In genomic region chr18:26710460-26711096, GRCh38 we compare ENCODE assay signal across 8 cellular contexts.
DNase-seq lines count a peak whose midpoint lies in the region; ATAC-seq, FAIRE-seq and TF ChIP-seq lines count a peak whose summit lies in the region.

No MANE protein-coding gene starts in this region.

- intact Hi-C loops in GM12878 (cut with micrococcal nuclease; ENCODE audit: unreplicated experiment), result loop anchor here (1.0 kb wide), 1 partner anchor 41 kb away; no protein-coding TSS in a partner anchor
- intact Hi-C loops in cardiac septum (cut with DNase I), result no loop called here

- CTCF ChIA-PET in GM12878 (lab: Yijun Ruan, JAX), result interaction anchor here (1.0 to 1.6 kb wide), 5 partner anchors 10 to 305 kb away, joined by 3 to 5 read pairs (median 4); no protein-coding TSS in a partner anchor

- H3K27ac ChIP-seq in GM12878 (ENCODE audit: control insufficient read depth, insufficient read depth), result peak overlapping the region; percentile 40; the same call in 1 of the 2 replicates
- no peak overlapping the region for H3K27ac ChIP-seq in upper lobe of left lung

- H3K36me3 ChIP-seq in GM12878 (ENCODE audit: control insufficient read depth in 2 of 2, insufficient read depth in 2 of 2, low read length in 1 of 2), result no peaks in the 10 kb centered on the region
- H3K36me3 ChIP-seq in upper lobe of left lung, result no peaks in the 10 kb centered on the region

- H3K9ac ChIP-seq in GM12878 (ENCODE audit: control insufficient read depth, insufficient read depth, low read length), result no peak overlapping the region

- TF ChIP-seq CTCF in GM12878 (IDR thresholded peaks at IDR 0.05 in 2 of 3, conservative IDR thresholded peaks at IDR 0.05 in 1 of 3; ENCODE audit: control insufficient read depth in 2 of 3, extremely low read depth in 1 of 3, insufficient read depth in 1 of 3, low read depth in 3 of 3, low read length in 3 of 3), result no peak
- no peak for TF ChIP-seq CTCF in upper lobe of left lung (IDR thresholded peaks at IDR 0.05)

- TF ChIP-seq EP300 in GM12878 (IDR thresholded peaks at IDR 0.05; ENCODE audit: borderline replicate concordance in 1 of 2, control insufficient read depth in 1 of 2, low read depth in 2 of 2, low read length in 2 of 2) (peak; percentile 90 to 98), upper lobe of left lung (IDR thresholded peaks at IDR 0.05) (no peak)

- H3K4me1 ChIP-seq in GM12878 (ENCODE audit: control insufficient read depth, insufficient read depth, low read length) (peaks cover 4% of the 10 kb centered on the region; the same call in 1 of the 2 replicates), upper lobe of left lung (peaks cover 0 to 7% (median 0%) of the 10 kb centered on the region in 4 donors)

- H2AFZ ChIP-seq in GM12878 (ENCODE audit: control insufficient read depth, low read depth, low read length), result peak overlapping the region; percentile 15; the same call in 1 of the 2 replicates

- peak overlapping the region; percentile 5 for H3K4me2 ChIP-seq in GM12878 (ENCODE audit: control insufficient read depth, insufficient read depth)

- DNase-seq in GM18507 (ENCODE audit: extremely low spot score, insufficient read length, low read depth) (peak; percentile 11), GM12878 (ENCODE audit: low read depth, low spot score) (peak; percentile 73), NCI-H2227 treated with DMSO at 0.1 percent for 48 hours (lab: John Stamatoyannopoulos, UW) (no peak), upper lobe of left lung (no peak), cardiac septum (ENCODE audit: low spot score) (no peak), ACHN (no peak)

- H3K79me2 ChIP-seq in GM12878 (ENCODE audit: control insufficient read depth, insufficient read depth, low read length), result no peaks in the 10 kb centered on the region

- SMC1A ChIA-PET in GM12878 (lab: Charles Lee; ENCODE audit: uncharacterized antibody, unreplicated experiment), result interaction anchor here (0.6 to 4.1 kb wide), 8 partner anchors 8 to 248 kb away, joined by 3 to 13 read pairs (median 4); no protein-coding TSS in a partner anchor

- no peak for TF ChIP-seq POLR2A in GM12878 (IDR thresholded peaks at IDR 0.05; ENCODE audit: low read depth, low read length)
- TF ChIP-seq POLR2A in upper lobe of left lung (IDR thresholded peaks at IDR 0.05), result no peak

- TF ChIP-seq RAD21 in GM12878 (IDR thresholded peaks at IDR 0.05; ENCODE audit: insufficient read depth, low read depth, low read length), result 0 out of 2 replicates have a peak, but pooled peaks have one; percentile 6

- RAD21 ChIA-PET in GM12878 (lab: Charles Lee; ENCODE audit: unreplicated experiment), result no interaction called here

- H4K20me1 ChIP-seq in GM12878 (ENCODE audit: control insufficient read depth, insufficient read depth), result no peaks in the 10 kb centered on the region

- BruUV-seq in GM12878 (replicated peaks; lab: Mats Ljungman, UMichigan), result no TSS peak

- 1% methylated on average over 4 of the region's 4 CpGs for WGBS in GM12878 (ENCODE audit: insufficient coverage, insufficient replicate concordance, low lambda C conversion rate, missing lambda C conversion rate)
- 33 to 54% methylated on average over 4 of the region's 4 CpGs for WGBS in upper lobe of left lung, 2 donors

- H3K4me3 ChIP-seq in GM12878 (no peak overlapping the region), upper lobe of left lung (no peak overlapping the region)

- in situ Hi-C loops in GM12878 (cut with MboI) (no loop called here), ACHN (cut with HindIII; ENCODE audit: low pct_ligation_motif_present, low pct_unique_long_range_greater_than_20kb, low sequenced_read_pairs) (no loop called here)

- H3K9me3 ChIP-seq in GM12878 (replicated peaks; ENCODE audit: control insufficient read depth, insufficient read depth, low read length) (no peaks in the 10 kb centered on the region), upper lobe of left lung (no peaks in the 10 kb centered on the region)

- ATAC-seq in GM21515 (IDR thresholded peaks at IDR 0.05; ENCODE audit: unreplicated experiment) (peak; percentile 93), HG03521 (IDR thresholded peaks at IDR 0.05; ENCODE audit: unreplicated experiment) (peak; percentile 65), GM12878 (peak; percentile 95), upper lobe of left lung (ENCODE audit: low FRiP score in 2 of 2) (no peak)

- POLR2A ChIA-PET in GM12878 (lab: Charles Lee), result interaction anchor here (1.6 kb wide), 1 partner anchor 29 kb away, joined by 4 read pairs; no protein-coding TSS in a partner anchor

- H3K27me3 ChIP-seq in GM12878 (replicated peaks in 1 of 2; ENCODE audit: control insufficient read depth in 2 of 2, insufficient read depth in 2 of 2, low read length in 1 of 2), result no peaks in the 10 kb centered on the region
- H3K27me3 ChIP-seq in upper lobe of left lung, result no peaks in the 10 kb centered on the region

- FAIRE-seq in GM18507 (lab: Jason Lieb, UNC) (peak; percentile 94), GM12878 (lab: Jason Lieb, UNC) (peak; percentile 80)

TF ChIP-seq in GM12878, 131 proteins besides CTCF, POLR2A, EP300 and RAD21 (continues in another document):
- TF ChIP-seq ZNF592 (IDR thresholded peaks at IDR 0.05) (no peak), CREB1 (IDR thresholded peaks at IDR 0.05; ENCODE audit: low read depth) (0 out of 2 replicates have a peak, but pooled peaks have one; percentile 7), STAT3 (IDR thresholded peaks at IDR 0.05; ENCODE audit: low read depth, low read length) (no peak), SIX5 (IDR thresholded peaks at IDR 0.05; ENCODE audit: low read depth, low read length, severe bottlenecking) (no peak), NR2C1 (IDR thresholded peaks at IDR 0.05) (no peak), CBX5 (IDR thresholded peaks at IDR 0.05; ENCODE audit: low read depth) (no peak), PRDM15 (CRISPR knock-in tag; IDR thresholded peaks at IDR 0.05) (no peak), JUND (IDR thresholded peaks at IDR 0.05; ENCODE audit: low read depth, low read length) (no peak), HDAC2 (IDR thresholded peaks at IDR 0.05) (no peak), IKZF2 (IDR thresholded peaks at IDR 0.05) (peak; percentile 85 to 91), CHD4 (IDR thresholded peaks at IDR 0.05) (no peak), GATAD2B (conservative IDR thresholded peaks at IDR 0.05; ENCODE audit: low read depth) (0 out of 2 replicates have a peak, but pooled peaks have one; percentile 50), SP1 (IDR thresholded peaks at IDR 0.05; ENCODE audit: low read depth, low read length) (peak; percentile 50)

Comparison
In these comparisons a context has a peak if more than half of its experiments do, and no peak if none do; other contexts are left out.
1. DNase-seq: peak in GM18507 (single experiment) and GM12878 (single experiment); none in NCI-H2227 treated with DMSO at 0.1 percent for 48 hours (single experiment), upper lobe of left lung (0 of 2), cardiac septum (single experiment) and ACHN (single experiment).
2. ATAC-seq: peak in GM21515 (single experiment), HG03521 (single experiment) and GM12878 (single experiment); none in upper lobe of left lung (0 of 2).